25 cellular contexts compared by ENCODE assay signal in the genomic region with DNA sequence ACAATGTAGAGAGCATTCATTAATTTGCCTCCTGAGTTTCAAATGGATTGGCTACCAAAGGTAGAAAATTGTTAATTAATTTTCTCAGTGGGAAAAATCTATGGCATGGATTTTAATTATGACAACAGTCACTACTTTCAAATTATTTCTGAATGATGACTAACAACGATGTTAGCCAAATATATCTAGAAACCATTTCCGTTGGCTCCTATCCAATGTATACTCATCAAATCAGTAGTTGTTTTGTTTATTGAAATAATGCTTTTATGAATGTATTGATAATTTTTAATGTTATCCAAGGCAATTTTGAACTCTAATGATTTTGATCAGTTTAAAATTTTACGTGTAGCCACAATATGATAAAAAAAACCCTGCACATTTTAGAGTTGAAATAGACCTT.
A peak's percentile ranks its signal among the peaks of the same experiment; 100 is the strongest.
DNase-seq lines count a peak whose midpoint lies in the region; ATAC-seq, FAIRE-seq and TF ChIP-seq lines count a peak whose summit lies in the region.
"Had no signal": no experiment of that assay in that cellular context is flagged by ENCODE, and none has a peak within 500 bp of the region (broad histone marks: within the 10 kb centered on the region; RNA-seq: fewer than 3 reads in every experiment).

No MANE protein-coding gene starts in this region.

- no peaks in the 10 kb centered on the region for H3K27me3 ChIP-seq in keratinocyte (ENCODE audit: control insufficient read depth, extremely low read depth, insufficient read depth, low read length)
- H3K27me3 ChIP-seq: Peyer's patch, sigmoid colon, SJSA1, stomach, tibial nerve had no signal

- FAIRE-seq in keratinocyte (lab: Jason Lieb, UNC): peak; percentile 23
- FAIRE-seq: colon had no signal

- H4K20me1 ChIP-seq in keratinocyte (ENCODE audit: control insufficient read depth, extremely low read depth, insufficient read depth, low read length): no peaks in the 10 kb centered on the region

- H3K9ac ChIP-seq in keratinocyte (ENCODE audit: control insufficient read depth, extremely low read depth, insufficient read depth, low read length): no peak overlapping the region

- DNase-seq in HCEC 1CT: peak; percentile 43
- peak; percentile 69 to 76 for DNase-seq in NCI-H446 (lab: John Stamatoyannopoulos, UW)
- DNase-seq in dermis blood vessel endothelial cell: peak; percentile 59
- peak; percentile 4 for DNase-seq in keratinocyte (ENCODE audit: low read depth, low spot score)
- DNase-seq in stimulated activated CD8-positive, alpha-beta memory T cell treated with anti-CD3 and anti-CD28 coated beads, Interleukin-4, amount 100 ng/mL, for 48 hours: no peak
- DNase-seq: activated CD4-positive, alpha-beta T cell treated with anti-CD3 and anti-CD28 coated beads for 1 hour; activated CD8-positive, alpha-beta T cell treated with anti-CD3 and anti-CD28 coated beads for 36 hours; activated T-cell treated with anti-CD3 and anti-CD28 coated beads for 4 hours; CD4-positive, CD25-positive, alpha-beta regulatory T cell; DMS 273 treated with DMSO at 0.1 percent for 48 hours; effector memory CD8-positive, alpha-beta T cell; Kasumi-1; mesenchymal stem cell; NCI-H1092 treated with DMSO at 0.1 percent for 48 hours; NCI-H2029; Peyer's patch; sigmoid colon; stimulated activated CD4-positive, alpha-beta T cell treated with anti-CD3 and anti-CD28 coated beads, Interleukin-15, amount 100 ng/mL, for 24 hours; stomach had no signal

- no peak for ATAC-seq in HG03025 (IDR thresholded peaks at IDR 0.05; ENCODE audit: low FRiP score, unreplicated experiment)
- no peak for ATAC-seq in esophagus mucosa
- ATAC-seq: activated CD8-positive, alpha-beta T cell treated with anti-CD3 and anti-CD28 coated beads for 36 hours; effector memory CD8-positive, alpha-beta T cell; GM23338 had no signal

- no peak overlapping the region for H3K4me2 ChIP-seq in keratinocyte (ENCODE audit: control insufficient read depth, extremely low read depth, insufficient read depth, low read depth, low read length)
- H3K4me2 ChIP-seq: GM23338 had no signal

- no peaks in the 10 kb centered on the region for H3K9me1 ChIP-seq in keratinocyte (ENCODE audit: control insufficient read depth, extremely low read depth, insufficient read depth, low read length)

- H3K4me3 ChIP-seq in keratinocyte (ENCODE audit: control insufficient read depth in 2 of 3, extremely low read depth in 1 of 3, insufficient read depth in 2 of 3, low read depth in 1 of 3, low read length in 3 of 3): no peak overlapping the region
- H3K4me3 ChIP-seq: GM23338, Peyer's patch, sigmoid colon, SJSA1, stomach, tibial nerve had no signal

- dilution Hi-C loops in keratinocyte (cut with MboI; ENCODE audit: extremely low pct_ligation_motif_present, low sequenced_read_pairs): no loop called here

- no peak for TF ChIP-seq CTCF in keratinocyte (optimal IDR thresholded peaks at IDR 0.05 in 1 of 3, IDR thresholded peaks at IDR 0.05 in 1 of 3, conservative IDR thresholded peaks at IDR 0.05 in 1 of 3; ENCODE audit: extremely low read depth in 1 of 3, insufficient read depth in 2 of 3, low read length in 3 of 3)

- peaks cover 15% of the 10 kb centered on the region for H3K4me1 ChIP-seq in keratinocyte (ENCODE audit: control insufficient read depth, extremely low read depth, insufficient read depth, low read length)
- H3K4me1 ChIP-seq: Peyer's patch, sigmoid colon, SJSA1, stomach, tibial nerve had no signal

- no peaks in the 10 kb centered on the region for H3K79me2 ChIP-seq in keratinocyte (ENCODE audit: control insufficient read depth, insufficient read depth, low read length)

- no peak overlapping the region for H3K27ac ChIP-seq in keratinocyte (ENCODE audit: control insufficient read depth, insufficient read depth, low read length)
- H3K27ac ChIP-seq: Peyer's patch, sigmoid colon, SJSA1, stomach, tibial nerve had no signal

- no peaks in the 10 kb centered on the region for H3K9me3 ChIP-seq in keratinocyte (ENCODE audit: control insufficient read depth, low read depth, low read length)
- H3K9me3 ChIP-seq: Peyer's patch, sigmoid colon, SJSA1 had no signal

- H2AFZ ChIP-seq in keratinocyte (ENCODE audit: control insufficient read depth, low read length): no peak overlapping the region
- H2AFZ ChIP-seq: GM23338 had no signal

- no peaks in the 10 kb centered on the region for H3K36me3 ChIP-seq in keratinocyte (ENCODE audit: control insufficient read depth in 2 of 2, extremely low read depth in 1 of 2, insufficient read depth in 2 of 2, low read length in 2 of 2)
- H3K36me3 ChIP-seq: Peyer's patch, sigmoid colon, SJSA1, stomach, tibial nerve had no signal
